In genomic region chr3:12773724-12774105, GRCh38 we compare ENCODE assay signal across 24 cellular contexts. TPM values are rescaled to one million over a fixed set of nuclear protein-coding genes. Genes with fewer than 3 reads are reported as not detected.
"Had no signal": no experiment of that assay in that cellular context is flagged by ENCODE, and none has a peak within 500 bp of the region (broad histone marks: within the 10 kb centered on the region; RNA-seq: fewer than 3 reads in every experiment).

No MANE protein-coding gene starts in this region.

- H3K27me3 ChIP-seq: heart left ventricle, sigmoid colon, testis, tibial nerve, upper lobe of right lung had no signal

- H3K36me3 ChIP-seq: heart left ventricle, sigmoid colon, tibial nerve, upper lobe of right lung had no signal

- H3K4me1 ChIP-seq: tibial nerve, upper lobe of right lung had no signal

- H3K27ac ChIP-seq: sigmoid colon, skin epidermis, tibial nerve, upper lobe of right lung had no signal

- FAIRE-seq: colon, endothelial cell of umbilical vein had no signal

- DNase-seq: endodermal cell; erythroblast; foreskin melanocyte; heart left ventricle; hippocampal formation; mammary epithelial cell; mucosa of descending colon; naive thymus-derived CD8-positive, alpha-beta T cell; posterior cingulate gyrus; sigmoid colon; stimulated activated CD4-positive, alpha-beta T cell treated with anti-CD3 and anti-CD28 coated beads, Interleukin-2, amount 100 ng/mL, for 24 hours; stimulated activated CD4-positive, alpha-beta T cell treated with anti-CD3 and anti-CD28 coated beads, Interleukin-4, amount 100 ng/mL, for 4 hours; stimulated activated naive B cell treated with anti-CD40 and anti-IgM and Interleukin-4, amounts not matched to agents 10 μg/mL and 1 μg/mL and 100 μg/mL, for 72 hours; stimulated activated naive CD8-positive, alpha-beta T cell treated with anti-CD3 and anti-CD28 coated beads, Interleukin-15, amount 100 ng/mL, for 72 hours; testis; upper lobe of right lung had no signal

- H3K4me3 ChIP-seq: heart left ventricle, mucosa of descending colon, sigmoid colon, skin epidermis, testis, tibial nerve, upper lobe of right lung had no signal

- ATAC-seq: heart left ventricle; mucosa of descending colon; naive thymus-derived CD8-positive, alpha-beta T cell; stimulated activated naive CD8-positive, alpha-beta T cell treated with anti-CD3 and anti-CD28 coated beads, Interleukin-15, amount 100 ng/mL, for 72 hours; upper lobe of right lung had no signal

- H3K9me3 ChIP-seq: heart left ventricle, mucosa of descending colon, sigmoid colon, testis, tibial nerve, upper lobe of right lung had no signal

RNA-seq across cellular contexts. Expression of gene TMEM40, which starts 14.7 kb away (rescaled TPM):
- total RNA-seq: endodermal cell; endothelial cell of umbilical vein; glomerular endothelial cell; mucosa of descending colon; naive thymus-derived CD8-positive, alpha-beta T cell; neural crest cell; pulmonary artery endothelial cell; sigmoid colon; subcutaneous adipose tissue; tibial nerve; upper lobe of right lung had no signal
- polyA plus RNA-seq: endothelial cell of umbilical vein; naive thymus-derived CD8-positive, alpha-beta T cell had no signal
